ENCODE assay signal across 1 cellular context in the genomic region with DNA sequence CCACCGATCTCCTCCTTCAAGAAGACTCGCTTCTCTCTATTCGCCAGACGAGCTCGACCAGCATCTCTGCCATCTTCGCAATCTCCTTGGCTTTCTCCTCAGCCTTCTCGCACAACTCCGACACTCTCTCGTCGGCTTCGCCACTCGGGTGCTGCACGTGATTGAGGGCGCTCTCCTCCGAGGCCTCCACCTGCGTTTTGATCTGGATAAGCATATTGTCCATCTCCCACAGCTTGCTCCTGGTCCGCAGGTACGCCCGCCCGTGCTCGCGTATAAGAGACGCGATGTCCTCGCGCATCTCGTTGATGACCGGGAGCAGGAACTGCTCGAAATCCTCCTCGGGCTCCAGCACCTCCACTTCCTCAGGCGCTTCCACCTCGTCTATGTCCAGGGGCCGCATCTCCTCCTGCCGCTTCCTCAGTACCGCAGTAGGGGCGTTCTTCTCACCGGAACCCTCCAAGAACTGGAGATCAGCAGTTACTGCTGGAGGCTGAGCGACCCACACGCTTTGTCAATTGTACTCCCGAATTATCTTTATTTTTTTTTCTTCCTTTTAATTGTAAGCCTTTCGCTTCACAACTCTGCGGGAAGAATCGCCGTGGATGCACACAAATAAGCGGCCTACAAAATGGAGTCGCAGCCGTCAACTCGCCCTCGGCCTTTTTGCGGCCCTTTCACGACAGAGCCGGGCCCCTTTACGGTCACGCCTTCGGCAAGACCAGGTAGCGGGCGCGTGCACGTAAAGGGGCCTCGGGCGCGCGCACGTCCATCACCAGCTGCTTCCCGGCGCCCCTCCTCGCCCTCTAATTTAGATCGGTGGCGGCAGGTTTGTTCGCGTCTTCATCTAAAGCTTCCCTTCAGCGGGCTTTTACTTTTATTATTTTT.
TF ChIP-seq lines count a peak whose summit lies in the region.

Gene MRFAP1L1, minus strand, starts transcription at position 636 of the 885 bp plus-strand sequence. Its CDS starts 236 bp downstream, at position 400.

TF ChIP-seq in K562, 482 proteins besides CTCF, POLR2A, EP300 and RAD21 (continued from another document):
- peak; percentile 97 for TF ChIP-seq MGA (IDR thresholded peaks at IDR 0.05)
- peak; percentile 76 for TF ChIP-seq PHF20 (IDR thresholded peaks at IDR 0.05; ENCODE audit: partially characterized antibody)
- TF ChIP-seq NR2C2 (CRISPR knock-in tag; IDR thresholded peaks at IDR 0.05): no peak
- peak; percentile 22; the same call in 1 of the 2 replicates for TF ChIP-seq NR2C2 (tag; IDR thresholded peaks at IDR 0.05)
- peak; percentile 38 for TF ChIP-seq ESRRA (IDR thresholded peaks at IDR 0.05; ENCODE audit: borderline replicate concordance, low read depth)
- TF ChIP-seq GABPA (tag; conservative IDR thresholded peaks at IDR 0.05; ENCODE audit: low read depth): peak; percentile 61; the same call in 1 of the 2 replicates
- TF ChIP-seq E2F1 (CRISPR knock-in tag; IDR thresholded peaks at IDR 0.05): peak; percentile 49; the same call in 1 of the 2 replicates
- no peak for TF ChIP-seq SRSF7 (optimal IDR thresholded peaks at IDR 0.05; ENCODE audit: low read depth, low read length)
- no peak for TF ChIP-seq ZNF282 (CRISPR knock-in tag; IDR thresholded peaks at IDR 0.05)
- peak in 1 of 2 experiments; percentile 69; a peak in 1 of 4 replicates for TF ChIP-seq TEAD1 (CRISPR knock-in tag; IDR thresholded peaks at IDR 0.05)
- 0 out of 2 replicates have a peak, but pooled peaks have one; percentile 67 for TF ChIP-seq ZNF175 (CRISPR knock-in tag; IDR thresholded peaks at IDR 0.05; ENCODE audit: low read depth)
- TF ChIP-seq ZNF583 (CRISPR knock-in tag; IDR thresholded peaks at IDR 0.05): peak; percentile 70; the same call in 1 of the 2 replicates
- TF ChIP-seq ZNF511 (CRISPR knock-in tag; IDR thresholded peaks at IDR 0.05): peak; percentile 23; the same call in 1 of the 2 replicates
- no peak; the same call in 1 of the 2 replicates for TF ChIP-seq DIDO1 (tag; IDR thresholded peaks at IDR 0.05; ENCODE audit: low read depth)
- peak; percentile 79 for TF ChIP-seq POLR2AphosphoS5 (IDR thresholded peaks at IDR 0.05; ENCODE audit: control insufficient read depth, insufficient read depth, low read depth, low read length)
- TF ChIP-seq ARNT (IDR thresholded peaks at IDR 0.05): 0 out of 4 replicates have a peak, but pooled peaks have one; percentile 21 to 48
- 0 out of 2 replicates have a peak, but pooled peaks have one; percentile 32 for TF ChIP-seq ZNF449 (CRISPR knock-in tag; IDR thresholded peaks at IDR 0.05)
- TF ChIP-seq YY1 (IDR thresholded peaks at IDR 0.05; ENCODE audit: borderline replicate concordance in 1 of 3, control insufficient read depth in 1 of 3, extremely low read depth in 1 of 3, insufficient read depth in 3 of 3, insufficient read length in 1 of 3, insufficient replicate concordance in 2 of 3, low read depth in 1 of 3, low read length in 2 of 3): peak; percentile 72 to 97 (median 91)
- peak; percentile 74 for TF ChIP-seq POLR2H (tag; IDR thresholded peaks at IDR 0.05; ENCODE audit: low read depth)
- no peak; the same call in 1 of the 2 replicates for TF ChIP-seq KLF6 (CRISPR knock-in tag; IDR thresholded peaks at IDR 0.05; ENCODE audit: borderline replicate concordance)
- TF ChIP-seq L3MBTL2 (IDR thresholded peaks at IDR 0.05): peak; percentile 97
- peak; percentile 78 for TF ChIP-seq CHD1 (IDR thresholded peaks at IDR 0.05; ENCODE audit: low read length)
TF ChIP-seq in K562: peak in this region for 113.
